In genomic region chr14:105684597-105684996, GRCh38 we compare ENCODE assay signal across 7 cellular contexts.
DNase-seq lines count a peak whose midpoint lies in the region; ATAC-seq, FAIRE-seq and TF ChIP-seq lines count a peak whose summit lies in the region.
"Not testable (repeated sequence)": the region's sequence is repeated elsewhere in the genome, so short reads cannot be mapped to it uniquely, and the experiment has no call there.

No MANE protein-coding gene starts in this region.

- intact Hi-C loops in activated B cell treated with CpG ODN at 0.5 μM for 24 hours (cut with micrococcal nuclease) = loop anchor here (1.0 to 10.0 kb wide), 2 partner anchors 22 to 50 kb away; no protein-coding TSS in a partner anchor
- intact Hi-C loops in activated T-helper 1 cell treated with anti-CD3 and anti-CD28 coated beads, Interleukin-12 subunit alpha, Interleukin-12 subunit beta, Interleukin-2, Interleukin-4 antibody, amounts not matched to agents 30 ng/mL and 10 ng/mL and 1 ng/mL, durations not matched to agents 14 hours and 24 hours and 36 hours (cut with micrococcal nuclease); GM12878 (cut with micrococcal nuclease; ENCODE audit: unreplicated experiment); kidney (cut with DNase I): not testable (repeated sequence)
- intact Hi-C loops in sigmoid colon (cut with DNase I) = loop anchor here (10.0 kb wide), 1 partner anchor 260 kb away; no protein-coding TSS in a partner anchor

- H3K36me3 ChIP-seq in Karpas-422 (ENCODE audit: insufficient read depth, low read length); GM12878 (ENCODE audit: control insufficient read depth in 2 of 2, insufficient read depth in 2 of 2, low read length in 1 of 2); kidney (ENCODE audit: control insufficient read depth in 1 of 2, insufficient read depth in 2 of 2, low read length in 2 of 2); sigmoid colon: not testable (repeated sequence)

- TF ChIP-seq POLR2A in GM12878 (IDR thresholded peaks at IDR 0.05; ENCODE audit: low read depth, low read length); sigmoid colon (IDR thresholded peaks at IDR 0.05): not testable (repeated sequence)

- not testable (repeated sequence) for ATAC-seq in activated B cell treated with CpG ODN at 0.5 μM for 24 hours (ENCODE audit: low read depth); GM12878

- not testable (repeated sequence) for H3K36me3 Mint-ChIP-seq in activated B cell treated with CpG ODN at 0.5 μM for 24 hours (ENCODE audit: low read depth); activated T-helper 1 cell treated with anti-CD3 and anti-CD28 coated beads, Interleukin-12 subunit alpha, Interleukin-12 subunit beta, Interleukin-2, Interleukin-4 antibody, amounts not matched to agents 30 ng/mL and 10 ng/mL and 1 ng/mL, durations not matched to agents 14 hours and 24 hours and 36 hours (ENCODE audit: low read depth)

- not testable (repeated sequence) for TF ChIP-seq EP300 in GM12878 (IDR thresholded peaks at IDR 0.05; ENCODE audit: borderline replicate concordance in 1 of 2, control insufficient read depth in 1 of 2, low read depth in 2 of 2, low read length in 2 of 2); sigmoid colon (IDR thresholded peaks at IDR 0.05)

- WGBS in GM12878 (ENCODE audit: insufficient coverage, insufficient replicate concordance, low lambda C conversion rate, missing lambda C conversion rate) = 98% methylated on average over 7 of the region's 8 CpGs
- WGBS in sigmoid colon, 2 donors = 70 to 76% methylated on average over 6 to 7 of the region's 8 CpGs

- POLR2A ChIA-PET in activated B cell treated with CpG ODN at 0.5 μM for 24 hours (lab: Charles Lee) = interaction anchor here (0.7 kb wide), 1 partner anchor 146 kb away, joined by 11 read pairs; no protein-coding TSS in a partner anchor
- POLR2A ChIA-PET in GM12878 (lab: Charles Lee) = not testable (repeated sequence)

- not testable (repeated sequence) for BruUV-seq in GM12878 (replicated peaks; lab: Mats Ljungman, UMichigan)

- peak overlapping the region; percentile 44 for H3K4me3 Mint-ChIP-seq in activated B cell treated with CpG ODN at 0.5 μM for 24 hours
- not testable (repeated sequence) for H3K4me3 Mint-ChIP-seq in activated T-helper 1 cell treated with anti-CD3 and anti-CD28 coated beads, Interleukin-12 subunit alpha, Interleukin-12 subunit beta, Interleukin-2, Interleukin-4 antibody, amounts not matched to agents 30 ng/mL and 10 ng/mL and 1 ng/mL, durations not matched to agents 14 hours and 24 hours and 36 hours

- FAIRE-seq in GM18507 (lab: Jason Lieb, UNC) = peak; percentile 82
- FAIRE-seq in GM12878 (lab: Jason Lieb, UNC); kidney (lab: Jason Lieb, UNC): not testable (repeated sequence)

- H3K79me2 ChIP-seq in Karpas-422 (ENCODE audit: low read length) = not testable (repeated sequence)
- H3K79me2 ChIP-seq in GM12878 (ENCODE audit: control insufficient read depth, insufficient read depth, low read length) = peaks cover 17% of the 10 kb centered on the region

- peak overlapping the region; percentile 27 for H3K4me2 ChIP-seq in Karpas-422 (ENCODE audit: low read depth, low read length, poor library complexity, severe bottlenecking)
- 0 out of 2 replicates have a peak overlapping the region, but pooled peaks have one; percentile 11 for H3K4me2 ChIP-seq in GM12878 (ENCODE audit: control insufficient read depth, insufficient read depth)

- not testable (repeated sequence) for H2AFZ ChIP-seq in Karpas-422 (ENCODE audit: low read length); GM12878 (ENCODE audit: control insufficient read depth, low read depth, low read length)

- DNase-seq in GM18507 (ENCODE audit: extremely low spot score, insufficient read length, low read depth); activated T-helper 1 cell treated with anti-CD3 and anti-CD28 coated beads, Interleukin-12 subunit alpha, Interleukin-12 subunit beta, Interleukin-2, Interleukin-4 antibody, amounts not matched to agents 30 ng/mL and 10 ng/mL and 1 ng/mL, durations not matched to agents 14 hours and 24 hours and 36 hours (ENCODE audit: low spot score); GM12878 (ENCODE audit: low read depth, low spot score): not testable (repeated sequence)
- DNase-seq in Karpas-422 (peak; percentile 59), activated B cell treated with CpG ODN at 0.5 μM for 24 hours (peak; percentile 15), kidney (peak; percentile 18), sigmoid colon (peak; percentile 19)

- H4K20me1 ChIP-seq in Karpas-422 (ENCODE audit: insufficient read depth, low read depth, low read length); GM12878 (ENCODE audit: control insufficient read depth, insufficient read depth): not testable (repeated sequence)

- H3K27ac ChIP-seq in Karpas-422 (ENCODE audit: low read length) (peak overlapping the region; percentile 93), GM12878 (ENCODE audit: control insufficient read depth, insufficient read depth) (peak overlapping the region; percentile 91)
- H3K27ac ChIP-seq in kidney (ENCODE audit: low read depth in 2 of 2, low read length in 2 of 2); sigmoid colon: not testable (repeated sequence)

- SMC1A ChIA-PET in GM12878 (lab: Charles Lee; ENCODE audit: uncharacterized antibody, unreplicated experiment) = not testable (repeated sequence)

- not testable (repeated sequence) for H3K27me3 Mint-ChIP-seq in activated B cell treated with CpG ODN at 0.5 μM for 24 hours; activated T-helper 1 cell treated with anti-CD3 and anti-CD28 coated beads, Interleukin-12 subunit alpha, Interleukin-12 subunit beta, Interleukin-2, Interleukin-4 antibody, amounts not matched to agents 30 ng/mL and 10 ng/mL and 1 ng/mL, durations not matched to agents 14 hours and 24 hours and 36 hours (ENCODE audit: insufficient read depth)

- TF ChIP-seq RAD21 in GM12878 (IDR thresholded peaks at IDR 0.05; ENCODE audit: insufficient read depth, low read depth, low read length) = not testable (repeated sequence)

- CTCF ChIA-PET in activated B cell treated with CpG ODN at 0.5 μM for 24 hours (lab: Charles Lee); GM12878 (lab: Yijun Ruan, JAX): not testable (repeated sequence)

- H3K9me2 ChIP-seq in Karpas-422 (replicated peaks; ENCODE audit: insufficient read depth, low read length) = not testable (repeated sequence)

- not testable (repeated sequence) for H3K4me3 ChIP-seq in Karpas-422 (ENCODE audit: low read length); GM12878; kidney (ENCODE audit: low read length in 2 of 2); sigmoid colon

- H3K9me3 ChIP-seq in Karpas-422 (ENCODE audit: low read length); GM12878 (replicated peaks; ENCODE audit: control insufficient read depth, insufficient read depth, low read length); kidney (ENCODE audit: control insufficient read depth in 1 of 2, low read length in 2 of 2); sigmoid colon: not testable (repeated sequence)

- H3K27ac Mint-ChIP-seq in activated B cell treated with CpG ODN at 0.5 μM for 24 hours = peak overlapping the region; percentile 95
- peak overlapping the region; percentile 4 for H3K27ac Mint-ChIP-seq in activated T-helper 1 cell treated with anti-CD3 and anti-CD28 coated beads, Interleukin-12 subunit alpha, Interleukin-12 subunit beta, Interleukin-2, Interleukin-4 antibody, amounts not matched to agents 30 ng/mL and 10 ng/mL and 1 ng/mL, durations not matched to agents 14 hours and 24 hours and 36 hours

- TF ChIP-seq CTCF in activated B cell treated with CpG ODN at 0.5 μM for 24 hours (IDR thresholded peaks at IDR 0.05); GM12878 (IDR thresholded peaks at IDR 0.05 in 2 of 3, conservative IDR thresholded peaks at IDR 0.05 in 1 of 3; ENCODE audit: control insufficient read depth in 2 of 3, extremely low read depth in 1 of 3, insufficient read depth in 1 of 3, low read depth in 3 of 3, low read length in 3 of 3); kidney (IDR thresholded peaks at IDR 0.05; ENCODE audit: borderline replicate concordance, extremely low read depth, insufficient read depth); sigmoid colon (IDR thresholded peaks at IDR 0.05): not testable (repeated sequence)

- peaks cover 49% of the 10 kb centered on the region for H3K4me1 Mint-ChIP-seq in activated B cell treated with CpG ODN at 0.5 μM for 24 hours
- H3K4me1 Mint-ChIP-seq in activated T-helper 1 cell treated with anti-CD3 and anti-CD28 coated beads, Interleukin-12 subunit alpha, Interleukin-12 subunit beta, Interleukin-2, Interleukin-4 antibody, amounts not matched to agents 30 ng/mL and 10 ng/mL and 1 ng/mL, durations not matched to agents 14 hours and 24 hours and 36 hours (ENCODE audit: low read depth) = not testable (repeated sequence)

- H3K4me1 ChIP-seq in Karpas-422 (ENCODE audit: low read length) (peaks cover 74% of the 10 kb centered on the region), GM12878 (ENCODE audit: control insufficient read depth, insufficient read depth, low read length) (peaks cover 51% of the 10 kb centered on the region)
- not testable (repeated sequence) for H3K4me1 ChIP-seq in kidney (ENCODE audit: control insufficient read depth in 1 of 2, insufficient read depth in 1 of 2, low read depth in 1 of 2, low read length in 2 of 2); sigmoid colon

- RAD21 ChIA-PET in GM12878 (lab: Charles Lee; ENCODE audit: unreplicated experiment) = not testable (repeated sequence)

- H3K27me3 ChIP-seq in Karpas-422 (ENCODE audit: low read length); GM12878 (replicated peaks in 1 of 2; ENCODE audit: control insufficient read depth in 2 of 2, insufficient read depth in 2 of 2, low read length in 1 of 2); sigmoid colon: not testable (repeated sequence)

- H3K9ac ChIP-seq in Karpas-422 (ENCODE audit: low read length) = peak overlapping the region; percentile 63
- not testable (repeated sequence) for H3K9ac ChIP-seq in GM12878 (ENCODE audit: control insufficient read depth, insufficient read depth, low read length); kidney (ENCODE audit: low read length in 2 of 2)

- not testable (repeated sequence) for H3K9me3 Mint-ChIP-seq in activated B cell treated with CpG ODN at 0.5 μM for 24 hours; activated T-helper 1 cell treated with anti-CD3 and anti-CD28 coated beads, Interleukin-12 subunit alpha, Interleukin-12 subunit beta, Interleukin-2, Interleukin-4 antibody, amounts not matched to agents 30 ng/mL and 10 ng/mL and 1 ng/mL, durations not matched to agents 14 hours and 24 hours and 36 hours

- in situ Hi-C loops in GM12878 (cut with MboI) = not testable (repeated sequence)
